Comparison of ENCODE assay signal across 17 cellular contexts in the genomic region with DNA sequence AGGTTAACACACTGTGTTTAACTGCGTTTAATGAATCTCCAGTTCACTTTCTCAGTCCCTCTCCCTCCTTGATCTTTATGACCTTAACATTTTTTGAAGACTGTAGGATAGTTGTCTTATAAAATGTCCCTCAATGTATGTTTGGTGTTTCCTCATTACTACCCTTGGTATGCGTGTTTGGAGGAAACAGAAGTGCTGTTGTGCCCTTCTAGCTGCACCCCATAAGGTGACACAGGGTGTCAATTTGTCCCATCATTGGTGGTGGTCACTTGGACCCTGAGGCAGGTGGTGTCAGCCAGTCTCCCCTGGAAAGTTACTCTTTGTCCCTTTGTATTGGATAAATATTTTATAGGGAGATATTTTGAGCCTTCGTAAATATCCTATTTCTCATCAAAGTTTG. TPM values are rescaled to one million over a fixed set of nuclear protein-coding genes. Genes with fewer than 3 reads are reported as not detected.
DNase-seq lines count a peak whose midpoint lies in the region; TF ChIP-seq lines count a peak whose summit lies in the region.
"Had no signal": no experiment of that assay in that cellular context is flagged by ENCODE, and none has a peak within 500 bp of the region (broad histone marks: within the 10 kb centered on the region; RNA-seq: fewer than 3 reads in every experiment).

No MANE protein-coding gene starts in this region.

- no peak for TF ChIP-seq CTCF in cardiac muscle cell (IDR thresholded peaks at IDR 0.05; ENCODE audit: low read depth, low read length)
- TF ChIP-seq CTCF in VCaP (conservative IDR thresholded peaks at IDR 0.05) = no peak
- no peak for TF ChIP-seq CTCF in endothelial cell (IDR thresholded peaks at IDR 0.05; ENCODE audit: unreplicated experiment)
- TF ChIP-seq CTCF in Calu3 (IDR thresholded peaks at IDR 0.05; ENCODE audit: unreplicated experiment) = no peak

- H3K4me3 Mint-ChIP-seq in endothelial cell (ENCODE audit: unreplicated experiment) = no peak overlapping the region
- H3K4me3 Mint-ChIP-seq in Calu3 (ENCODE audit: low read depth, unreplicated experiment) = no peak overlapping the region

- H3K27ac ChIP-seq in cardiac muscle cell (peak overlapping the region; percentile 24), VCaP (peak overlapping the region; percentile 94)
- H3K27ac ChIP-seq: Peyer's patch had no signal

- intact Hi-C loops in cardiac septum (cut with DNase I) (loop anchor here (5.0 kb wide), 1 partner anchor 48 kb away; no protein-coding TSS in a partner anchor), Calu3 (cut with micrococcal nuclease; ENCODE audit: unreplicated experiment) (no loop called here)

- H3K4me1 Mint-ChIP-seq in endothelial cell (ENCODE audit: unreplicated experiment) (peaks cover 8% of the 10 kb centered on the region), Calu3 (ENCODE audit: low read depth, unreplicated experiment) (peaks cover 20% of the 10 kb centered on the region)

- DNase-seq in cardiac muscle cell (ENCODE audit: low read depth in 1 of 2, low spot score in 1 of 2) (no peak), cardiac septum (ENCODE audit: low spot score) (no peak), endothelial cell (ENCODE audit: low spot score) (no peak), NCI-H526 treated with DMSO at 0.1 percent for 48 hours (lab: John Stamatoyannopoulos, UW) (no peak), Calu3 (no peak)
- no peak for DNase-seq in activated effector memory CD4-positive, alpha-beta T cell treated with Interleukin-2 at 50 U/mL for 16 hours
- DNase-seq: ACHN; AML-193; DMS153; GF-D8; NCI-H1105 treated with DMSO at 0.1 percent for 48 hours; NCI-H1694; NCI-H748 treated with DMSO at 0.1 percent for 48 hours; NK-92 treated with Interleukin-12 subunit alpha and Interleukin-12 subunit beta, amount 100 ng/mL, for 24 hours; Peyer's patch had no signal

- no peaks in the 10 kb centered on the region for H3K4me1 ChIP-seq in cardiac muscle cell (ENCODE audit: low read depth)
- H3K4me1 ChIP-seq: HAP-1, Peyer's patch had no signal

- no peak overlapping the region for H3K4me3 ChIP-seq in cardiac muscle cell
- H3K4me3 ChIP-seq: HAP-1, Peyer's patch had no signal

- H3K36me3 ChIP-seq in cardiac muscle cell = peaks cover 23% of the 10 kb centered on the region

- CTCF ChIA-PET in Calu3 (lab: Charles Lee) = no interaction called here

- H3K27ac Mint-ChIP-seq in endothelial cell (ENCODE audit: unreplicated experiment) (peak overlapping the region; percentile 40), Calu3 (ENCODE audit: unreplicated experiment) (no peak overlapping the region)

- no peaks in the 10 kb centered on the region for H3K27me3 ChIP-seq in cardiac muscle cell
- H3K27me3 ChIP-seq: Peyer's patch had no signal

- H3K36me3 Mint-ChIP-seq in endothelial cell (ENCODE audit: low read depth, unreplicated experiment) (peaks cover 47% of the 10 kb centered on the region), Calu3 (ENCODE audit: insufficient read depth, unreplicated experiment) (peaks cover 58% of the 10 kb centered on the region)

- H3K9me3 Mint-ChIP-seq in endothelial cell (ENCODE audit: unreplicated experiment) (no peaks in the 10 kb centered on the region), Calu3 (ENCODE audit: low read depth, unreplicated experiment) (no peaks in the 10 kb centered on the region)

- no TSS peak for BruUV-seq in Calu3 (replicated peaks; lab: Mats Ljungman, UMichigan)

- H3K27me3 Mint-ChIP-seq in endothelial cell (ENCODE audit: unreplicated experiment) = peaks cover 7% of the 10 kb centered on the region
- no peaks in the 10 kb centered on the region for H3K27me3 Mint-ChIP-seq in Calu3 (ENCODE audit: unreplicated experiment)

- H3K9me3 ChIP-seq in cardiac muscle cell (ENCODE audit: low read depth) = no peaks in the 10 kb centered on the region
- H3K9me3 ChIP-seq: HAP-1, Peyer's patch had no signal

RNA-seq across cellular contexts. Expression of gene RAD23B, which starts 52.3 kb away (rescaled TPM):
- total RNA-seq in cardiac muscle cell = 84.7 and 88.5 TPM in 2 replicates
- polyA plus RNA-seq in cardiac muscle cell = 11.7 and 13.6 TPM in 2 replicates
- 103 TPM for total RNA-seq in cardiac septum
- total RNA-seq in endothelial cell (ENCODE audit: unreplicated experiment) = 116 TPM
- 82.3 and 97.8 TPM in 2 replicates for total RNA-seq in Calu3 (2022)
